8 cellular contexts compared by ENCODE assay signal in the genomic region with DNA sequence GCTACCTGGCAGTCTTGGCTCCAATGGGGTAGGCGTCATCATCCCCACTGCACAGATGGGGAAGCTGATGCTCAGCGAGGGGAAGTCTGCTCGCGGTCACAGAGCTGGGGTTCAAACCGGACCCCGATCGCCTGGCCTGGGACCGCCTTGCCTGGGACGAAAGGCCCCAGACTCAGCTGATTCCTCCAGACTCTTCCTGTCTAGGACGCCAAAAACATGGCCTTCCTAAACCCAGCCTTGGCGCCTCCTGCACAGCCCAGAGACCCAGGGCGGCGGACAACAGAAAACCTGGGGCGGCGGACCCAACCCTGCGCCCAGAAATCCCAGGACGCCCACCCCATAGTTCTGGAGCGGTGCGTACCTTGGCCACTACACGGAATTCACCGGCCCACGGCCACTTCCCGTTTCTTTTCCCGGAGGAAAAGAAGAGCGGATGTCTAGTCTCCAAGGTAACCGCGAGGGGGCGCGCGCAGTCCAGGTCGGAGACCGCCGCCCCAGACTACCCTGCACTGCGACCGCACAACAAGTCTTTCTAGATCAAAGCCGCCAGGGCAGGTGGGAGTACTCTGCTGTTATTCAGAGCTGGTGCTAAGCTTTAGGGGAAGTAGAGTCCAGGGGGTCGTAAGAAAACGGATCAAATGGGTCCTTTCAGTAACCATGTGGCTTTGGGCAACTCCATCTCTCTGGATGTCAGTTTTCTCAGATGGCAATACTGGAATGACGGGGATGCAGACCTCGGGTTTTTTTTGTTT. TPM values are rescaled to one million over a fixed set of nuclear protein-coding genes. Genes with fewer than 3 reads are reported as not detected.
DNase-seq lines count a peak whose midpoint lies in the region; ATAC-seq, FAIRE-seq and TF ChIP-seq lines count a peak whose summit lies in the region.

No MANE protein-coding gene starts in this region.

- intact Hi-C loops in kidney (cut with DNase I) = no loop called here

- DNase-seq in GM03348 (ENCODE audit: low spot score) = peak; percentile 82
- peak; percentile 32 for DNase-seq in HFFc6
- peak; percentile 26 to 66 for DNase-seq in NCI-H1930 (lab: John Stamatoyannopoulos, UW)
- peak; percentile 16 to 56 (median 38) for DNase-seq in activated CD4-positive, CD25-positive, alpha-beta regulatory T cell (lab: John Stamatoyannopoulos, UW)
- DNase-seq in cerebellar cortex (ENCODE audit: low spot score) = peak; percentile 72
- peak; percentile 85 for DNase-seq in kidney
- DNase-seq in stimulated activated CD4-positive, alpha-beta T cell treated with anti-CD3 and anti-CD28 coated beads, Interleukin-15, amount 100 ng/mL, for 48 hours (ENCODE audit: low read depth in 2 of 2) = peak; percentile 17 to 57

- peak overlapping the region; percentile 59 to 72 for H3K4me3 ChIP-seq in kidney (ENCODE audit: low read length in 2 of 2)

- H3K4me1 Mint-ChIP-seq in HFFc6 (ENCODE audit: low read depth) = peaks cover 6% of the 10 kb centered on the region

- peak overlapping the region in 1 of 2 donors; percentile 60 for H3K9ac ChIP-seq in kidney (ENCODE audit: low read length in 2 of 2)

- H3K27ac Mint-ChIP-seq in HFFc6 = no peak overlapping the region; the same call in 1 of the 2 replicates

- H3K9me3 Mint-ChIP-seq in HFFc6 = no peaks in the 10 kb centered on the region

- H3K9me3 ChIP-seq in kidney (ENCODE audit: control insufficient read depth in 1 of 2, low read length in 2 of 2) = no peaks in the 10 kb centered on the region

- H3K27ac ChIP-seq in kidney (ENCODE audit: low read depth in 2 of 2, low read length in 2 of 2) = no peak overlapping the region

- no peak for FAIRE-seq in kidney (lab: Jason Lieb, UNC)

- ATAC-seq in GM19324 (IDR thresholded peaks at IDR 0.05; ENCODE audit: low FRiP score, unreplicated experiment) = no peak

- H3K4me3 Mint-ChIP-seq in HFFc6 = peak overlapping the region; percentile 79

- H3K36me3 ChIP-seq in kidney (ENCODE audit: control insufficient read depth in 1 of 2, insufficient read depth in 2 of 2, low read length in 2 of 2) = no peaks in the 10 kb centered on the region

- H3K4me1 ChIP-seq in kidney (ENCODE audit: control insufficient read depth in 1 of 2, insufficient read depth in 1 of 2, low read depth in 1 of 2, low read length in 2 of 2) = peaks cover 9 to 13% of the 10 kb centered on the region in 2 donors

- TF ChIP-seq CTCF in HFFc6 (IDR thresholded peaks at IDR 0.05) = peak; percentile 91
- TF ChIP-seq CTCF in kidney (IDR thresholded peaks at IDR 0.05; ENCODE audit: borderline replicate concordance, extremely low read depth, insufficient read depth) = peak; percentile 84

- peaks cover 35% of the 10 kb centered on the region for H3K27me3 Mint-ChIP-seq in HFFc6 (ENCODE audit: insufficient read depth)

- H3K36me3 Mint-ChIP-seq in HFFc6 (ENCODE audit: low read depth) = no peaks in the 10 kb centered on the region

RNA-seq across cellular contexts. Expression of gene IL17RD, which starts 4.9 kb away (rescaled TPM):
- under 1 TPM in 4 of 6 experiments, not detected in 2; 0.05 to 0.26 (median 0.13) TPM for total RNA-seq in HFFc6 (2021; fragmentation: NEBNext Ultra II Directional; extraction: Animal tissue kit (Norgen Biotek cat#: 25700))
- 18.9 TPM for total RNA-seq in kidney
- polyA plus RNA-seq in kidney (ENCODE audit: insufficient read depth, low read depth, low replicate concordance) = 4.4 TPM

RNA-seq across cellular contexts. Expression of gene HESX1, which starts 29.7 kb away (rescaled TPM):
- under 1 TPM in 1 of 6 experiments, not detected in 5; 0.18 TPM for total RNA-seq in HFFc6 (2021; fragmentation: NEBNext Ultra II Directional; extraction: Animal tissue kit (Norgen Biotek cat#: 25700))
- total RNA-seq in kidney = 0.79 TPM
- 2.1 TPM for polyA plus RNA-seq in kidney (ENCODE audit: insufficient read depth, low read depth, low replicate concordance)

RNA-seq across cellular contexts. Expression of gene APPL1, which starts 57.5 kb away (rescaled TPM):
- 10 to 100 TPM; 17.3 to 25.2 (median 24.0) TPM for total RNA-seq in HFFc6 (2021; fragmentation: NEBNext Ultra II Directional; extraction: Animal tissue kit (Norgen Biotek cat#: 25700))
- 48.2 TPM for total RNA-seq in kidney
- polyA plus RNA-seq in kidney (ENCODE audit: insufficient read depth, low read depth, low replicate concordance) = 9.5 TPM

Comparison
In these comparisons a context has a peak if more than half of its experiments do, and no peak if none do; other contexts are left out.
1. DNase-seq: peak in every context shown above with its lines; median percentile 85 in kidney; 82 in GM03348; 72 in cerebellar cortex; 46 in NCI-H1930; 38 in activated CD4-positive, CD25-positive, alpha-beta regulatory T cell; 37 in stimulated activated CD4-positive, alpha-beta T cell treated with anti-CD3 and anti-CD28 coated beads, Interleukin-15, amount 100 ng/mL, for 48 hours; 32 in HFFc6.
2. RNA of gene IL17RD, which starts 4.9 kb away (total RNA-seq): 18.9 TPM in kidney (single experiment); 0.05 to 0.26 TPM in HFFc6; every median in the first group is over 10 times any median in the second.